In the genomic region with DNA sequence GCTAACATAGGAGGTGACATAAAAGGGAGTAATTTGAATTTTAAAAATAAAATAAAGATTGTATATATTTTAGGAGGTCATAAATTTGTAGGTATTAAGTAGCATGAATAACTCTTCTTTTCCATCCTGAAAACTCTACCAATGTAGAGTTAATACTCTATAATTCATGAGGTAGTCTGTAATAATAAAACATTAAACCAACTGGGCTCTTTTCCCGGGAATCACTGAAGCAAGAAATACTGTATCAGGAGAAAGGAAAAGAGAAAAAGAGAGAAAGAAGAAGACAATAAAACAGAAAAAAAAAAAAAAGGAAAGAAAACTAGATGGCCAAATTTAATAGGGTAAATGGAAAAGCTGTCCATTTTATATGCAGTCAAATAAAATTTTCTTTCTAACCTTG, we compare ENCODE assay signal across 27 cellular contexts.
"Had no signal": no experiment of that assay in that cellular context is flagged by ENCODE, and none has a peak within 500 bp of the region (broad histone marks: within the 10 kb centered on the region; RNA-seq: fewer than 3 reads in every experiment).

No MANE protein-coding gene starts in this region.

- H3K79me2 ChIP-seq: parathyroid adenoma had no signal

- H3K27ac ChIP-seq: dorsolateral prefrontal cortex, epithelial cell of prostate, esophagus muscularis mucosa, foreskin keratinocyte, left lung, neural progenitor cell, parathyroid adenoma, right atrium auricular region, sigmoid colon, spleen, testis, tibial artery had no signal

- H2AFZ ChIP-seq: neural progenitor cell, parathyroid adenoma had no signal

- H3K4me1 ChIP-seq: esophagus muscularis mucosa, foreskin keratinocyte, left lung, neural progenitor cell, parathyroid adenoma, right atrium auricular region, sigmoid colon, spleen, testis, tibial artery had no signal

- DNase-seq: cerebellar nuclear complex; dorsolateral prefrontal cortex; effector CD8-positive, alpha-beta T cell; endodermal cell; foreskin keratinocyte; hypothalamus; immature natural killer cell; islet precursor cell; left cardiac atrium; left lung; mesenchymal stem cell; mucosa of descending colon; naive B cell; sigmoid colon; spleen; stimulated activated CD4-positive, alpha-beta T cell treated with anti-CD3 and anti-CD28 coated beads, Interleukin-4, amount 100 ng/mL, for 4 hours; stimulated activated naive CD8-positive, alpha-beta T cell treated with anti-CD3 and anti-CD28 coated beads, Interleukin-15, Interleukin-2, amounts not matched to agents 100 U/mL and 50 U/mL, for 24 hours; substantia nigra; testis; tibial artery had no signal

- H3K9ac ChIP-seq: neural progenitor cell, parathyroid adenoma had no signal

- ATAC-seq: foreskin keratinocyte; left cardiac atrium; left lung; mucosa of descending colon; natural killer cell treated with Interleukin-12 subunit alpha and Interleukin-12 subunit beta and Interleukin-15 and Interleukin-18, amount 100 ng/mL, for 72 hours; stimulated activated memory B cell treated with anti-CD40 and anti-IgM and Interleukin-4, amounts not matched to agents 10 μg/mL and 1 μg/mL and 100 μg/mL, for 72 hours; stimulated activated naive CD8-positive, alpha-beta T cell treated with anti-CD3 and anti-CD28 coated beads, Interleukin-15, Interleukin-2, amounts not matched to agents 100 U/mL and 50 U/mL, for 24 hours had no signal

- H3K36me3 ChIP-seq: esophagus muscularis mucosa, left lung, neural progenitor cell, right atrium auricular region, sigmoid colon, spleen, tibial artery had no signal

- H3K9me3 ChIP-seq: esophagus muscularis mucosa, left lung, mucosa of descending colon, right atrium auricular region, sigmoid colon, testis, tibial artery had no signal

- H3K4me2 ChIP-seq: neural progenitor cell had no signal

- H3K27me3 ChIP-seq: dorsolateral prefrontal cortex, esophagus muscularis mucosa, foreskin keratinocyte, left lung, neural progenitor cell, right atrium auricular region, sigmoid colon, spleen, testis, tibial artery had no signal

- H3K4me3 ChIP-seq: dorsolateral prefrontal cortex, esophagus muscularis mucosa, left lung, mucosa of descending colon, neural progenitor cell, right atrium auricular region, sigmoid colon, spleen, testis, tibial artery had no signal
